8 cellular contexts compared by ENCODE assay signal in genomic region chr9:130578865-130579737, GRCh38. TPM values are rescaled to one million over a fixed set of nuclear protein-coding genes. Genes with fewer than 3 reads are reported as not detected.
DNase-seq lines count a peak whose midpoint lies in the region; ATAC-seq and TF ChIP-seq lines count a peak whose summit lies in the region.

Gene FUBP3 (plus strand): TSS chr9:130579577. CDS start chr9:130579681, 104 bp downstream.

- H4K20me1 ChIP-seq in SU-DHL-6 (ENCODE audit: low read depth, low read length) = no peaks in the 10 kb centered on the region; the same call in 1 of the 2 replicates

- intact Hi-C loops in Right ventricle myocardium inferior (cut with DNase I) (loop anchor here (5.0 to 10.0 kb wide), 3 partner anchors 48 to 127 kb away; no protein-coding TSS in a partner anchor), tibial artery (cut with DNase I; ENCODE audit: low total_unique reads) (loop anchor here (10.0 kb wide), 1 partner anchor 106 kb away; no protein-coding TSS in a partner anchor)

- no peaks in the 10 kb centered on the region for H3K9me2 ChIP-seq in SU-DHL-6 (replicated peaks; ENCODE audit: insufficient read depth, low read length)

- no peaks in the 10 kb centered on the region for H3K27me3 ChIP-seq in SU-DHL-6 (ENCODE audit: low read length)
- H3K27me3 ChIP-seq in parathyroid adenoma (ENCODE audit: control insufficient read depth, insufficient read depth, low read length) = no peaks in the 10 kb centered on the region
- no peaks in the 10 kb centered on the region for H3K27me3 ChIP-seq in tibial artery

- no peaks in the 10 kb centered on the region for H3K9me3 Mint-ChIP-seq in activated naive CD8-positive, alpha-beta T cell treated with anti-CD3 and anti-CD28 coated beads, Interleukin-2, amount 10 ng/mL, durations not matched to agents 7 days and 5 days

- peaks cover 4% of the 10 kb centered on the region for H3K4me1 ChIP-seq in parathyroid adenoma
- H3K4me1 ChIP-seq in tibial artery = peaks cover 0 to 35% (median 27%) of the 10 kb centered on the region in 4 donors

- peak; percentile 84 for ATAC-seq in HG02642 (IDR thresholded peaks at IDR 0.05; ENCODE audit: poor library complexity, unreplicated experiment)
- peak; percentile 79 for ATAC-seq in activated naive CD8-positive, alpha-beta T cell treated with anti-CD3 and anti-CD28 coated beads, Interleukin-2, amount 10 ng/mL, durations not matched to agents 7 days and 5 days (ENCODE audit: low read depth)
- peak; percentile 95 for ATAC-seq in Right ventricle myocardium inferior

- H2AFZ ChIP-seq in SU-DHL-6 (ENCODE audit: low read depth, low read length, severe bottlenecking) = peak within 1 kb of the TSS; percentile 76
- peak within 1 kb of the TSS; percentile 87 for H2AFZ ChIP-seq in parathyroid adenoma

- CTCF ChIA-PET in GM10248 (lab: Yijun Ruan, JAX) = interaction anchor here (1.0 to 1.3 kb wide), 3 partner anchors 10 to 122 kb away, joined by 3 read pairs; no protein-coding TSS in a partner anchor

- POLR2A ChIA-PET in GM10248 (lab: Yijun Ruan, JAX) = interaction anchor here (0.5 to 0.7 kb wide), 4 partner anchors 27 to 750 kb away, joined by 3 to 4 read pairs (median 3); no protein-coding TSS in a partner anchor
- POLR2A ChIA-PET in activated naive CD8-positive, alpha-beta T cell treated with anti-CD3 and anti-CD28 coated beads, Interleukin-2, amount 10 ng/mL, durations not matched to agents 7 days and 5 days (lab: Charles Lee) = interaction anchor here (1.9 kb wide), 1 partner anchor 114 kb away, joined by 6 read pairs; the partner anchor contains the start of gene EXOSC2

- no peaks in the 10 kb centered on the region for H3K27me3 Mint-ChIP-seq in activated naive CD8-positive, alpha-beta T cell treated with anti-CD3 and anti-CD28 coated beads, Interleukin-2, amount 10 ng/mL, durations not matched to agents 7 days and 5 days

- H3K9me3 ChIP-seq in SU-DHL-6 (ENCODE audit: insufficient read depth, low read length) = no peaks in the 10 kb centered on the region
- no peaks in the 10 kb centered on the region for H3K9me3 ChIP-seq in parathyroid adenoma (ENCODE audit: control insufficient read depth, low read length)
- no peaks in the 10 kb centered on the region for H3K9me3 ChIP-seq in tibial artery

- H3K4me3 ChIP-seq in SU-DHL-6 (ENCODE audit: insufficient read depth, low read length, poor library complexity, severe bottlenecking) (peak within 1 kb of the TSS; percentile 78), parathyroid adenoma (ENCODE audit: low read depth, low read length) (peak within 1 kb of the TSS; percentile 85), tibial artery (peak within 1 kb of the TSS; percentile 84 to 97)

- DNase-seq in GM10248 (ENCODE audit: extremely low spot score) (peak; percentile 99), NCI-H128 (lab: John Stamatoyannopoulos, UW; ENCODE audit: unreplicated experiment) (peak; percentile 89), Right ventricle myocardium inferior (ENCODE audit: missing footprints) (peak; percentile 97), tibial artery (peak; percentile 92 to 96)
- peak; percentile 89 for DNase-seq in activated naive CD8-positive, alpha-beta T cell treated with anti-CD3 and anti-CD28 coated beads, Interleukin-2, amount 10 ng/mL, durations not matched to agents 7 days and 5 days

- H3K4me2 ChIP-seq in SU-DHL-6 (ENCODE audit: low read depth, low read length, poor library complexity, severe bottlenecking) = peak within 1 kb of the TSS; percentile 84
- peak within 1 kb of the TSS; percentile 96 for H3K4me2 ChIP-seq in parathyroid adenoma (ENCODE audit: low read length)

- H3F3A ChIP-seq in SU-DHL-6 (ENCODE audit: insufficient read depth) = no peaks in the 10 kb centered on the region

- H3K36me3 ChIP-seq in SU-DHL-6 (ENCODE audit: low read length) (no peaks in the 10 kb centered on the region), parathyroid adenoma (ENCODE audit: control insufficient read depth, insufficient read depth, low read length) (no peaks in the 10 kb centered on the region), tibial artery (no peaks in the 10 kb centered on the region)

- H3K27ac Mint-ChIP-seq in activated naive CD8-positive, alpha-beta T cell treated with anti-CD3 and anti-CD28 coated beads, Interleukin-2, amount 10 ng/mL, durations not matched to agents 7 days and 5 days = peak within 1 kb of the TSS; percentile 90

- H3K9ac ChIP-seq in SU-DHL-6 (ENCODE audit: low read length) (peak within 1 kb of the TSS; percentile 92), parathyroid adenoma (peak within 1 kb of the TSS; percentile 57)

- H3K27ac ChIP-seq in SU-DHL-6 (ENCODE audit: low read depth, low read length) = peak within 1 kb of the TSS; percentile 20; the same call in 1 of the 2 replicates
- H3K27ac ChIP-seq in parathyroid adenoma = peak within 1 kb of the TSS; percentile 72
- peak within 1 kb of the TSS; percentile 86 to 87 for H3K27ac ChIP-seq in tibial artery

- no peaks in the 10 kb centered on the region for H3K36me3 Mint-ChIP-seq in activated naive CD8-positive, alpha-beta T cell treated with anti-CD3 and anti-CD28 coated beads, Interleukin-2, amount 10 ng/mL, durations not matched to agents 7 days and 5 days

- H3K79me2 ChIP-seq in SU-DHL-6 (ENCODE audit: insufficient read depth, low read length) = peaks cover 42% of the 10 kb centered on the region
- H3K79me2 ChIP-seq in parathyroid adenoma = peaks cover 17% of the 10 kb centered on the region

- H3K4me3 Mint-ChIP-seq in activated naive CD8-positive, alpha-beta T cell treated with anti-CD3 and anti-CD28 coated beads, Interleukin-2, amount 10 ng/mL, durations not matched to agents 7 days and 5 days = peak within 1 kb of the TSS; percentile 94

- peaks cover 22% of the 10 kb centered on the region for H3K4me1 Mint-ChIP-seq in activated naive CD8-positive, alpha-beta T cell treated with anti-CD3 and anti-CD28 coated beads, Interleukin-2, amount 10 ng/mL, durations not matched to agents 7 days and 5 days

- TF ChIP-seq CTCF in GM10248 (IDR thresholded peaks at IDR 0.05; ENCODE audit: control extremely low read depth, extremely low read depth, low read depth, missing control alignments) = no peak
- TF ChIP-seq CTCF in SU-DHL-6 (IDR thresholded peaks at IDR 0.05; ENCODE audit: insufficient read depth, low read length, poor library complexity, severe bottlenecking) = no peak
- TF ChIP-seq CTCF in parathyroid adenoma (IDR thresholded peaks at IDR 0.05) = no peak
- TF ChIP-seq CTCF in tibial artery (IDR thresholded peaks at IDR 0.05) = no peak

RNA-seq across cellular contexts. Expression of gene FUBP3, which starts in this region (rescaled TPM):
- total RNA-seq in activated naive CD8-positive, alpha-beta T cell treated with anti-CD3 and anti-CD28 coated beads, Interleukin-2, amount 10 ng/mL, durations not matched to agents 7 days and 5 days = 10 to 100 TPM; 34.7 to 37.8 TPM
- 21.9 TPM for total RNA-seq in Right ventricle myocardium inferior

Comparison
In these comparisons a context has a peak if more than half of its experiments do, and no peak if none do; other contexts are left out.
1. Peak in every context shown above with its lines: DNase-seq, ATAC-seq, H3K4me3 ChIP-seq and H3K27ac ChIP-seq.
2. H3K27ac ChIP-seq: peak in every context shown above with its lines; median percentile 86 in tibial artery; 72 in parathyroid adenoma; 20 in SU-DHL-6.